Comparison of ENCODE assay signal across 8 cellular contexts in genomic region chr14:93103392-93104080, GRCh38. TPM values are rescaled to one million over a fixed set of nuclear protein-coding genes. Genes with fewer than 3 reads are reported as not detected.
DNase-seq lines count a peak whose midpoint lies in the region; ATAC-seq and FAIRE-seq lines count a peak whose summit lies in the region.

No MANE protein-coding gene starts in this region.

- intact Hi-C loops in cardiac septum (cut with DNase I): no loop called here

- no peak for FAIRE-seq in HTR-8/SVneo (lab: Jason Lieb, UNC)

- DNase-seq in GDM1 (lab: John Stamatoyannopoulos, UW) (peak; percentile 22), HTR-8/SVneo (ENCODE audit: insufficient read length, low spot score) (peak; percentile 58), cardiac septum (ENCODE audit: low spot score) (peak; percentile 88), KBM-7 (no peak), T1000 (lab: John Stamatoyannopoulos, UW) (no peak)
- DNase-seq in activated CD4-positive, alpha-beta T cell treated with anti-CD3 and anti-CD28 coated beads, Interleukin-2, amount 50 U/mL, for 24 hours (ENCODE audit: low read depth in 1 of 2, low spot score in 1 of 2): peak; percentile 22 to 34
- DNase-seq in stimulated activated naive CD4-positive, alpha-beta T cell (lab: John Stamatoyannopoulos, UW): peak; percentile 5 to 59 (median 56)

- ATAC-seq in GM21515 (IDR thresholded peaks at IDR 0.05; ENCODE audit: unreplicated experiment): peak; percentile 83

- in situ Hi-C loops in KBM-7 (cut with MboI; ENCODE audit: low pct_unique_long_range_greater_than_20kb, low sequenced_read_pairs): no loop called here

RNA-seq across cellular contexts. Expression of gene ITPK1, which starts 12.2 kb away (rescaled TPM):
- 77.1 TPM for total RNA-seq in cardiac septum

Comparison
In these comparisons a context has a peak if more than half of its experiments do, and no peak if none do; other contexts are left out.
1. DNase-seq: peak in GDM1 (single experiment), HTR-8/SVneo (single experiment), activated CD4-positive, alpha-beta T cell treated with anti-CD3 and anti-CD28 coated beads, Interleukin-2, amount 50 U/mL, for 24 hours (2 of 2), cardiac septum (single experiment) and stimulated activated naive CD4-positive, alpha-beta T cell (6 of 6); none in KBM-7 (single experiment) and T1000 (single experiment).